ENCODE assay signal across 37 cellular contexts in genomic region chr1:77007675-77008074, GRCh38.
"Had no signal": no experiment of that assay in that cellular context is flagged by ENCODE, and none has a peak within 500 bp of the region (broad histone marks: within the 10 kb centered on the region; RNA-seq: fewer than 3 reads in every experiment).

No MANE protein-coding gene starts in this region.

- H3K9me3 Mint-ChIP-seq: activated T-cell treated with anti-CD3 and anti-CD28 coated beads, Interleukin-2, amount 50 U/mL, for 4 hours; activated T-helper 17 cell treated with anti-CD3 and anti-CD28 coated beads, Interleukin-2, amount 50 U/mL, for 72 hours; T-helper 2 cell treated with Interferon-gamma antibody and Interleukin-4, amounts not matched to agents 5 μg/mL and 100 μg/mL, for 36 hours had no signal

- H3K36me3 Mint-ChIP-seq: activated naive CD8-positive, alpha-beta T cell treated with anti-CD3 and anti-CD28 coated beads for 36 hours had no signal

- H3K4me1 ChIP-seq: ascending aorta had no signal

- H3K36me3 ChIP-seq: ascending aorta, cardiac muscle cell had no signal

- H3K27ac Mint-ChIP-seq: activated CD4-positive, alpha-beta memory T cell treated with anti-CD3 and anti-CD28 coated beads, Interleukin-2, amount 10 ng/mL, durations not matched to agents 7 days and 5 days; activated CD4-positive, alpha-beta T cell treated with anti-CD3 and anti-CD28 coated beads for 36 hours; activated CD4-positive, alpha-beta T cell treated with anti-CD3 and anti-CD28 coated beads, Interleukin-2, amount 10 ng/mL, durations not matched to agents 7 days and 5 days; activated naive CD4-positive, alpha-beta T cell treated with anti-CD3 and anti-CD28 coated beads for 36 hours; activated naive CD4-positive, alpha-beta T cell treated with anti-CD3 and anti-CD28 coated beads, Interleukin-2, amount 50 U/mL, for 72 hours; activated naive CD8-positive, alpha-beta T cell treated with anti-CD3 and anti-CD28 coated beads for 36 hours; activated T-cell treated with anti-CD3 and anti-CD28 coated beads, Interleukin-2, amount 50 U/mL, for 72 hours; activated T-helper 1 cell treated with anti-CD3 and anti-CD28 coated beads, Interleukin-12 subunit alpha, Interleukin-12 subunit beta, Interleukin-2, Interleukin-4 antibody, amounts not matched to agents 30 ng/mL and 10 ng/mL and 1 ng/mL, durations not matched to agents 14 hours and 24 hours and 36 hours; activated T-helper 17 cell treated with anti-CD3 and anti-CD28 coated beads, Interleukin-2, amount 50 U/mL, for 72 hours; brain; T-helper 1 cell treated with Interleukin-12 subunit alpha and Interleukin-12 subunit beta and Interleukin-4 antibody, amounts not matched to agents 30 μg/mL and 1 μg/mL, for 36 hours; T-helper 2 cell treated with Interferon-gamma antibody and Interleukin-4, amounts not matched to agents 5 μg/mL and 100 μg/mL, for 36 hours; WTC11 had no signal

- ATAC-seq: activated CD4-positive, alpha-beta T cell treated with anti-CD3 and anti-CD28 coated beads for 36 hours; activated CD4-positive, CD25-positive, alpha-beta regulatory T cell treated with anti-CD3 and anti-CD28 coated beads, Interleukin-2, amount 50 U/mL, for 24 hours; activated naive CD4-positive, alpha-beta T cell treated with anti-CD3 and anti-CD28 coated beads, Interleukin-2, amount 50 U/mL, for 72 hours; activated T-cell treated with anti-CD3 and anti-CD28 coated beads, Interleukin-2, amount 50 U/mL, for 4 hours; activated T-cell treated with anti-CD3 and anti-CD28 coated beads, Interleukin-2, amount 50 U/mL, for 72 hours; activated T-helper 17 cell treated with anti-CD3 and anti-CD28 coated beads, Interleukin-2, amount 50 U/mL, for 72 hours; WTC11 had no signal

- H3K27me3 ChIP-seq: ascending aorta, cardiac muscle cell had no signal

- H3K4me3 Mint-ChIP-seq: activated CD4-positive, alpha-beta memory T cell treated with anti-CD3 and anti-CD28 coated beads, Interleukin-2, amount 10 ng/mL, durations not matched to agents 7 days and 5 days; activated CD4-positive, alpha-beta T cell treated with anti-CD3 and anti-CD28 coated beads for 36 hours; activated CD4-positive, alpha-beta T cell treated with anti-CD3 and anti-CD28 coated beads, Interleukin-2, amount 10 ng/mL, durations not matched to agents 7 days and 5 days; activated naive CD4-positive, alpha-beta T cell treated with anti-CD3 and anti-CD28 coated beads for 36 hours; activated naive CD8-positive, alpha-beta T cell treated with anti-CD3 and anti-CD28 coated beads for 36 hours; activated T-cell treated with anti-CD3 and anti-CD28 coated beads, Interleukin-2, amount 50 U/mL, for 4 hours; activated T-cell treated with anti-CD3 and anti-CD28 coated beads, Interleukin-2, amount 50 U/mL, for 72 hours; activated T-helper 1 cell treated with anti-CD3 and anti-CD28 coated beads, Interleukin-12 subunit alpha, Interleukin-12 subunit beta, Interleukin-2, Interleukin-4 antibody, amounts not matched to agents 30 ng/mL and 10 ng/mL and 1 ng/mL, durations not matched to agents 14 hours and 24 hours and 36 hours; activated T-helper 17 cell treated with anti-CD3 and anti-CD28 coated beads, Interleukin-2, amount 50 U/mL, for 72 hours; brain; central memory CD8-positive, alpha-beta T cell; T-helper 1 cell treated with Interleukin-12 subunit alpha and Interleukin-12 subunit beta and Interleukin-4 antibody, amounts not matched to agents 30 μg/mL and 1 μg/mL, for 36 hours; T-helper 2 cell treated with Interferon-gamma antibody and Interleukin-4, amounts not matched to agents 5 μg/mL and 100 μg/mL, for 36 hours; WTC11 had no signal

- H3K27ac ChIP-seq: ascending aorta, cardiac muscle cell, WERI-Rb-1 had no signal

- H3K4me1 Mint-ChIP-seq: activated CD4-positive, alpha-beta memory T cell treated with anti-CD3 and anti-CD28 coated beads, Interleukin-2, amount 10 ng/mL, durations not matched to agents 7 days and 5 days; activated CD4-positive, alpha-beta T cell treated with anti-CD3 and anti-CD28 coated beads for 36 hours; activated CD4-positive, alpha-beta T cell treated with anti-CD3 and anti-CD28 coated beads, Interleukin-2, amount 10 ng/mL, durations not matched to agents 7 days and 5 days; activated naive CD8-positive, alpha-beta T cell treated with anti-CD3 and anti-CD28 coated beads for 36 hours; activated T-helper 17 cell treated with anti-CD3 and anti-CD28 coated beads, Interleukin-2, amount 50 U/mL, for 72 hours; central memory CD8-positive, alpha-beta T cell had no signal

- DNase-seq: activated CD4-positive, alpha-beta memory T cell treated with anti-CD3 and anti-CD28 coated beads, Interleukin-2, amount 10 ng/mL, durations not matched to agents 7 days and 5 days; activated CD4-positive, alpha-beta T cell treated with anti-CD3 and anti-CD28 coated beads for 1 hour; activated CD4-positive, alpha-beta T cell treated with anti-CD3 and anti-CD28 coated beads for 36 hours; activated CD4-positive, alpha-beta T cell treated with anti-CD3 and anti-CD28 coated beads for 48 hours; activated CD4-positive, alpha-beta T cell treated with anti-CD3 and anti-CD28 coated beads, Interleukin-2, amount 10 ng/mL, durations not matched to agents 7 days and 5 days; activated CD4-positive, alpha-beta T cell treated with anti-CD3 and anti-CD28 coated beads, Interleukin-2, amount 50 U/mL, for 48 hours; activated CD4-positive, CD25-positive, alpha-beta regulatory T cell; activated CD8-positive, alpha-beta memory T cell treated with anti-CD3 and anti-CD28 coated beads, Interleukin-2, amount 50 U/mL, for 4 hours; activated effector memory CD4-positive, alpha-beta T cell treated with anti-CD3 and anti-CD28 coated beads, Interleukin-2, amount 50 U/mL, for 16 hours; activated gamma-delta T cell treated with Interleukin-2 at 50 U/mL for 16 hours; activated naive CD4-positive, alpha-beta T cell; activated naive CD4-positive, alpha-beta T cell treated with anti-CD3 and anti-CD28 coated beads for 36 hours; activated naive CD4-positive, alpha-beta T cell treated with anti-CD3 and anti-CD28 coated beads, Interleukin-2, amount 50 U/mL, for 16 hours; activated naive CD8-positive, alpha-beta T cell treated with anti-CD3 and anti-CD28 coated beads for 36 hours; activated T-cell treated with anti-CD3 and anti-CD28 coated beads for 4 hours; activated T-cell treated with anti-CD3 and anti-CD28 coated beads, Interleukin-2, amount 50 U/mL, for 1 hour; activated T-cell treated with anti-CD3 and anti-CD28 coated beads, Interleukin-2, amount 50 U/mL, for 4 hours; activated T-cell treated with anti-CD3 and anti-CD28 coated beads, Interleukin-2, amount 50 U/mL, for 72 hours; amygdala; anterior cingulate cortex; caudate nucleus; cerebellar nuclear complex; T-helper 1 cell; T-helper 2 cell; T-helper 9 cell; WERI-Rb-1 had no signal

- H3K27me3 Mint-ChIP-seq: activated CD4-positive, alpha-beta memory T cell treated with anti-CD3 and anti-CD28 coated beads, Interleukin-2, amount 10 ng/mL, durations not matched to agents 7 days and 5 days; activated CD4-positive, alpha-beta T cell treated with anti-CD3 and anti-CD28 coated beads for 36 hours; activated CD4-positive, alpha-beta T cell treated with anti-CD3 and anti-CD28 coated beads, Interleukin-2, amount 10 ng/mL, durations not matched to agents 7 days and 5 days; brain had no signal

- H3K4me3 ChIP-seq: ascending aorta, cardiac muscle cell had no signal

- H3K9me3 ChIP-seq: ascending aorta had no signal
